17 cellular contexts compared by ENCODE assay signal in genomic region chr4:87041142-87041541, GRCh38.
DNase-seq lines count a peak whose midpoint lies in the region; FAIRE-seq and TF ChIP-seq lines count a peak whose summit lies in the region.
"Had no signal": no experiment of that assay in that cellular context is flagged by ENCODE, and none has a peak within 500 bp of the region (broad histone marks: within the 10 kb centered on the region; RNA-seq: fewer than 3 reads in every experiment).

No MANE protein-coding gene starts in this region.

- H3K36me3 Mint-ChIP-seq in activated naive CD8-positive, alpha-beta T cell, result no peaks in the 10 kb centered on the region
- peaks cover 3% of the 10 kb centered on the region for H3K36me3 Mint-ChIP-seq in activated naive CD8-positive, alpha-beta T cell treated with anti-CD3 and anti-CD28 coated beads for 36 hours
- H3K36me3 Mint-ChIP-seq in endodermal cell (ENCODE audit: low read depth), result peaks cover 11% of the 10 kb centered on the region

- peaks cover 9% of the 10 kb centered on the region for H3K36me3 ChIP-seq in endodermal cell (ENCODE audit: control insufficient read depth, insufficient read depth, low read length)
- H3K36me3 ChIP-seq in muscle layer of colon (ENCODE audit: insufficient read depth, low read length), result no peaks in the 10 kb centered on the region
- H3K36me3 ChIP-seq in transverse colon, result no peaks in the 10 kb centered on the region

- H3K9me3 ChIP-seq in endodermal cell (ENCODE audit: control insufficient read depth, low read length) (no peaks in the 10 kb centered on the region), muscle layer of colon (ENCODE audit: low read length) (no peaks in the 10 kb centered on the region), transverse colon (no peaks in the 10 kb centered on the region)
- H3K9me3 ChIP-seq: A549 had no signal

- H3K27ac ChIP-seq in endodermal cell (ENCODE audit: low read depth, low read length), result no peak overlapping the region
- peak overlapping the region; percentile 53 for H3K27ac ChIP-seq in muscle layer of colon (ENCODE audit: low read depth, low read length)
- peak overlapping the region; percentile 70 to 84 (median 78) for H3K27ac ChIP-seq in transverse colon
- H3K27ac ChIP-seq: A549 had no signal

- no peaks in the 10 kb centered on the region for H3K9me3 Mint-ChIP-seq in activated naive CD8-positive, alpha-beta T cell (ENCODE audit: low read depth)
- H3K9me3 Mint-ChIP-seq in activated naive CD8-positive, alpha-beta T cell treated with anti-CD3 and anti-CD28 coated beads for 36 hours, result no peaks in the 10 kb centered on the region
- no peaks in the 10 kb centered on the region for H3K9me3 Mint-ChIP-seq in endodermal cell
- H3K9me3 Mint-ChIP-seq: activated T-cell treated with anti-CD3 and anti-CD28 coated beads, Interleukin-2, amount 50 U/mL, for 24 hours had no signal

- peak overlapping the region; percentile 29 for H3K27ac Mint-ChIP-seq in activated naive CD8-positive, alpha-beta T cell
- no peak overlapping the region for H3K27ac Mint-ChIP-seq in activated naive CD8-positive, alpha-beta T cell treated with anti-CD3 and anti-CD28 coated beads for 36 hours
- peak overlapping the region; percentile 81 for H3K27ac Mint-ChIP-seq in endodermal cell
- H3K27ac Mint-ChIP-seq: activated T-cell treated with anti-CD3 and anti-CD28 coated beads, Interleukin-2, amount 50 U/mL, for 24 hours had no signal

- no peak for DNase-seq in activated naive CD8-positive, alpha-beta T cell treated with anti-CD3 and anti-CD28 coated beads for 36 hours
- no peak for DNase-seq in endodermal cell
- no peak for DNase-seq in transverse colon
- DNase-seq in middle frontal gyrus (ENCODE audit: extremely low spot score, low spot score), result no peak
- no peak for DNase-seq in RCC 7860 (ENCODE audit: low spot score)
- no peak for DNase-seq in NCI-H1105 (lab: John Stamatoyannopoulos, UW)
- DNase-seq: activated CD4-positive, CD25-positive, alpha-beta regulatory T cell treated with anti-CD3 and anti-CD28 coated beads, Interleukin-2, amount 50 U/mL, for 72 hours; activated T-cell treated with anti-CD3 and anti-CD28 coated beads, Interleukin-2, amount 50 U/mL, for 24 hours; foreskin melanocyte; H7; islet precursor cell; PC-3; SW 1271 had no signal

- no peak for TF ChIP-seq CTCF in endodermal cell (conservative IDR thresholded peaks at IDR 0.05)
- no peak for TF ChIP-seq CTCF in transverse colon (IDR thresholded peaks at IDR 0.05)

- 85 to 100% methylated on average over 3 of the region's 3 CpGs for WGBS in endodermal cell (ENCODE audit: insufficient coverage in 1 of 2, insufficient read length in 1 of 2), 2 experiments
- WGBS in transverse colon (ENCODE audit: low coverage in 1 of 2), 2 donors, result 80 to 93% methylated on average over 1 to 3 of the region's 3 CpGs

- H3K4me1 ChIP-seq in endodermal cell (ENCODE audit: control insufficient read depth, insufficient read depth, low read length), result peaks cover 23% of the 10 kb centered on the region
- H3K4me1 ChIP-seq in muscle layer of colon (ENCODE audit: insufficient read depth, low read length), result peaks cover 86% of the 10 kb centered on the region
- peaks cover 24 to 88% (median 78%) of the 10 kb centered on the region in 4 donors for H3K4me1 ChIP-seq in transverse colon

- peaks cover 60% of the 10 kb centered on the region for H3K4me1 Mint-ChIP-seq in activated naive CD8-positive, alpha-beta T cell (ENCODE audit: low read depth)
- H3K4me1 Mint-ChIP-seq in activated naive CD8-positive, alpha-beta T cell treated with anti-CD3 and anti-CD28 coated beads for 36 hours, result peaks cover 47% of the 10 kb centered on the region
- H3K4me1 Mint-ChIP-seq in endodermal cell, result peaks cover 38% of the 10 kb centered on the region

- in situ Hi-C loops in transverse colon (cut with MboI; ENCODE audit: low pct_ligation_motif_present in 1 of 4, low pct_unique_long_range_greater_than_20kb in 1 of 4, low sequenced_read_pairs in 3 of 4), result no loop called here

- H3K4me3 Mint-ChIP-seq in activated naive CD8-positive, alpha-beta T cell, result no peak overlapping the region
- no peak overlapping the region for H3K4me3 Mint-ChIP-seq in activated naive CD8-positive, alpha-beta T cell treated with anti-CD3 and anti-CD28 coated beads for 36 hours
- no peak overlapping the region for H3K4me3 Mint-ChIP-seq in endodermal cell
- H3K4me3 Mint-ChIP-seq: activated T-cell treated with anti-CD3 and anti-CD28 coated beads, Interleukin-2, amount 50 U/mL, for 24 hours had no signal

- H3K4me3 ChIP-seq in endodermal cell (ENCODE audit: low read length), result no peak overlapping the region
- no peak overlapping the region for H3K4me3 ChIP-seq in muscle layer of colon (ENCODE audit: low read depth in 1 of 2, low read length in 2 of 2)
- no peak overlapping the region for H3K4me3 ChIP-seq in transverse colon
- H3K4me3 ChIP-seq: A549 had no signal

- intact Hi-C loops in transverse colon (cut with DNase I; ENCODE audit: low total_unique reads), result no loop called here

- no peak for TF ChIP-seq EP300 in transverse colon (IDR thresholded peaks at IDR 0.05; ENCODE audit: low read depth)

- H3K27me3 ChIP-seq in endodermal cell (ENCODE audit: control insufficient read depth, insufficient read depth, low read length, poor library complexity, severe bottlenecking) (no peaks in the 10 kb centered on the region), muscle layer of colon (ENCODE audit: control insufficient read depth in 1 of 2, insufficient read depth in 2 of 2, low read length in 2 of 2) (no peaks in the 10 kb centered on the region), transverse colon (no peaks in the 10 kb centered on the region)

- H3K27me3 Mint-ChIP-seq in activated naive CD8-positive, alpha-beta T cell, result no peaks in the 10 kb centered on the region
- H3K27me3 Mint-ChIP-seq in activated naive CD8-positive, alpha-beta T cell treated with anti-CD3 and anti-CD28 coated beads for 36 hours, result no peaks in the 10 kb centered on the region
- H3K27me3 Mint-ChIP-seq in endodermal cell (ENCODE audit: insufficient read depth), result no peaks in the 10 kb centered on the region
- H3K27me3 Mint-ChIP-seq: activated T-cell treated with anti-CD3 and anti-CD28 coated beads, Interleukin-2, amount 50 U/mL, for 24 hours had no signal

- H3K9ac ChIP-seq in endodermal cell (ENCODE audit: extremely low read depth, low read length, poor library complexity, severe bottlenecking) (no peak overlapping the region), muscle layer of colon (ENCODE audit: low read length) (no peak overlapping the region)

- FAIRE-seq in RCC 7860 (lab: Jason Lieb, UNC), result no peak
- FAIRE-seq: A549, D721Med had no signal

- TF ChIP-seq POLR2A in transverse colon (IDR thresholded peaks at IDR 0.05), result no peak
